9 cellular contexts compared by ENCODE assay signal in the genomic region with DNA sequence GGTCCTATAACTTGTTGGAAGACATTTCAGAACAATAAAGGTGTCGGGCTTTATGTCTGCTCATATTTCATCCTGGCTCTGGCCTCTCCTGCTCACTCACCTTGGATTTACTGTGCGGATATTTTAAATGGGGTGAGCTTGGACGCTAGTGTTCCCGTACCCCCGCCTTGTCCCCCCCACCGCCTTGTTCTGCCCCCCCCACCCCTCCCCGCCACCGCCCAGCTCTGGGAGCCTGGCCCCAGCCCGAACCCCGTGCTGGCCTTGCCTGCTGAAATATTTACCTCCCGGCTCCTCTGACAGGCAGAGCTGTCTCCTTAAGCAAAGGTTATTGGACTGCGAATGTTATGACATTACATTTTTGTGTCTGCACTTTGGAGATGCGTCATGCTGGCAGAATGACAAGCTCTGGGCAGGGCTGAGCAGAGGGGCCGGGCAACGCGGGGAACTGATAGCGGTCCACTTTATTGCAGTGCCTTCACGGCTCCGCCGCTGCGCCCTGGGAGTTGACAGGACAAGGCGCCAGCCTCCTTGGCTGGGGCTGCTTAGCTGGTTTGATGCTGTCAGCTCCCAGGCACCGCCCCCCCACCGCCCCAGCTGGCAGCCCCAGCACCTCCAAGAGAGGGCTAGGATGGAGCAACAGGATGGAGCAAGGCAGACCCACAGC.
DNase-seq lines count a peak whose midpoint lies in the region; ATAC-seq, FAIRE-seq and TF ChIP-seq lines count a peak whose summit lies in the region.
"Had no signal": no experiment of that assay in that cellular context is flagged by ENCODE, and none has a peak within 500 bp of the region (broad histone marks: within the 10 kb centered on the region; RNA-seq: fewer than 3 reads in every experiment).

No MANE protein-coding gene starts in this region.

- TF ChIP-seq POLR2A in GM12891 (IDR thresholded peaks at IDR 0.05; ENCODE audit: low read depth, low read length) = no peak

- no peak for FAIRE-seq in GM12891 (lab: Jason Lieb, UNC)
- no peak for FAIRE-seq in frontal cortex (lab: Jason Lieb, UNC)
- FAIRE-seq: GM18507 had no signal

- DNase-seq in AG20443 (ENCODE audit: low spot score) = peak; percentile 94
- peak; percentile 97 for DNase-seq in M059J (ENCODE audit: low read depth)
- peak; percentile 45 for DNase-seq in cerebellar cortex (ENCODE audit: low spot score)
- DNase-seq in mucosa of gallbladder (ENCODE audit: low spot score) = peak; percentile 89
- no peak for DNase-seq in GM12891 (ENCODE audit: insufficient read length, low spot score)
- DNase-seq in frontal cortex (ENCODE audit: low spot score in 2 of 2) = no peak

- ATAC-seq in GM18867 (IDR thresholded peaks at IDR 0.05; ENCODE audit: unreplicated experiment) = no peak
- ATAC-seq in HG02885 (IDR thresholded peaks at IDR 0.05; ENCODE audit: poor library complexity, unreplicated experiment) = no peak

TF ChIP-seq in GM12891, 5 proteins besides CTCF, POLR2A, EP300 and RAD21:
- TF ChIP-seq PAX5 (IDR thresholded peaks at IDR 0.05; ENCODE audit: insufficient read depth, low read length, severe bottlenecking) = no peak
- TF ChIP-seq SPI1 (IDR thresholded peaks at IDR 0.05; ENCODE audit: low read depth, low read length) = no peak
- TF ChIP-seq POLR2AphosphoS5 (IDR thresholded peaks at IDR 0.05; ENCODE audit: low read depth, low read length) = no peak
- TF ChIP-seq TAF1 (IDR thresholded peaks at IDR 0.05; ENCODE audit: low read depth, low read length) = no peak
- no peak for TF ChIP-seq POU2F2 (IDR thresholded peaks at IDR 0.05; ENCODE audit: low read depth, low read length)
TF ChIP-seq in GM12891: peak in this region for 0.

Comparison
In these comparisons a context has a peak if more than half of its experiments do, and no peak if none do; other contexts are left out.
1. DNase-seq: peak in AG20443 (single experiment), M059J (single experiment), cerebellar cortex (single experiment) and mucosa of gallbladder (single experiment); none in GM12891 (single experiment) and frontal cortex (0 of 2).